ENCODE assay signal across 24 cellular contexts in the genomic region with DNA sequence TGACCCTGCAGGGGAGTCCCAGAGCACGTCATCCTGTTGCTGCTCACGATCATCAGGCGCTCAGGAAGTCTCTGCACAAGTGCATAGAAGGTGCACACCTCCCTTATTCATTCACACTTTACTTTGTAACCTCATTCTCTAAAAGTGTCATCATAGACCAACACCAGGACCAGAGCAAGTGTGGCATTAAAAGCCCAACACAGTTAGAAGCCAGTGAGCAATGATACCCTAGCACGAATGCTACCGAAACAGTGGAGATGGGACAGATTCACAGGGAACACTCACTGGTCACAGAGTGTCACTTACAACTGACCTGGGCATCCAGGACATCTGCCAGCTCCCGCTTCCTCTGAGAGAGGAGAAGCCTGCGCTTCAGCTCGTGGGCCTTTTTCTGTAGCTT. TPM values are rescaled to one million over a fixed set of nuclear protein-coding genes. Genes with fewer than 3 reads are reported as not detected.
DNase-seq lines count a peak whose midpoint lies in the region; ATAC-seq and TF ChIP-seq lines count a peak whose summit lies in the region.
"Had no signal": no experiment of that assay in that cellular context is flagged by ENCODE, and none has a peak within 500 bp of the region (broad histone marks: within the 10 kb centered on the region; RNA-seq: fewer than 3 reads in every experiment).

No MANE protein-coding gene starts in this region.

- no peak for TF ChIP-seq CTCF in MCF 10A (IDR thresholded peaks at IDR 0.05; ENCODE audit: unreplicated experiment)
- TF ChIP-seq CTCF in breast epithelium (IDR thresholded peaks at IDR 0.05) = no peak

- no TSS peak for BruUV-seq in MCF 10A (replicated peaks; lab: Mats Ljungman, UMichigan)

- DNase-seq in MCF 10A (ENCODE audit: unreplicated experiment) (no peak), breast epithelium (ENCODE audit: low spot score in 2 of 2) (no peak), SW 1271 (lab: John Stamatoyannopoulos, UW) (peak; percentile 22 to 28), fibroblast of peridontal ligament (ENCODE audit: extremely low read depth) (peak; percentile 49), SHP77 (lab: John Stamatoyannopoulos, UW) (no peak)
- no peak for DNase-seq in stimulated activated effector memory CD8-positive, alpha-beta T cell treated with anti-CD3 and anti-CD28 coated beads, Interleukin-12 subunit alpha, Interleukin-12 subunit beta, amount 100 ng/mL, for 72 hours (ENCODE audit: low spot score in 2 of 2)
- no peak for DNase-seq in activated naive CD4-positive, alpha-beta T cell (lab: John Stamatoyannopoulos, UW)
- DNase-seq in activated T-cell treated with anti-CD3 and anti-CD28 coated beads, Interleukin-2, amount 50 U/mL, for 24 hours = no peak
- DNase-seq: activated T-cell treated with anti-CD3 and anti-CD28 coated beads, Interleukin-2, amount 50 U/mL, for 4 hours; DMS153; effector CD8-positive, alpha-beta T cell; left cardiac atrium; naive thymus-derived CD8-positive, alpha-beta T cell; NCI-H2029 treated with DMSO at 0.1 percent for 48 hours; NCI-H510A treated with DMSO at 0.1 percent for 48 hours; spleen; stimulated activated CD4-positive, alpha-beta T cell treated with anti-CD3 and anti-CD28 coated beads, Interleukin-4, amount 100 ng/mL, for 1 hour; stimulated activated naive CD8-positive, alpha-beta T cell treated with anti-CD3 and anti-CD28 coated beads, Interleukin-15, Interleukin-2, amounts not matched to agents 100 U/mL and 50 U/mL, for 24 hours; T1000 had no signal

- H3K36me3 ChIP-seq in breast epithelium = peaks cover 13% of the 10 kb centered on the region

- CTCF ChIA-PET in MCF 10A (lab: Yijun Ruan, JAX) = no interaction called here

- TF ChIP-seq POLR2A in breast epithelium (IDR thresholded peaks at IDR 0.05) = no peak

- H3K4me1 Mint-ChIP-seq in MCF 10A (ENCODE audit: insufficient read depth, unreplicated experiment) = no peaks in the 10 kb centered on the region
- H3K4me1 Mint-ChIP-seq in stimulated activated effector memory CD8-positive, alpha-beta T cell treated with anti-CD3 and anti-CD28 coated beads, Interleukin-12 subunit alpha, Interleukin-12 subunit beta, amount 100 ng/mL, for 72 hours = no peaks in the 10 kb centered on the region
- H3K4me1 Mint-ChIP-seq in activated T-cell treated with anti-CD3 and anti-CD28 coated beads, Interleukin-2, amount 50 U/mL, for 24 hours (ENCODE audit: low read depth) = peaks cover 1% of the 10 kb centered on the region

- no peaks in the 10 kb centered on the region for H3K27me3 Mint-ChIP-seq in MCF 10A (ENCODE audit: insufficient read depth, unreplicated experiment)
- no peaks in the 10 kb centered on the region for H3K27me3 Mint-ChIP-seq in activated T-cell treated with anti-CD3 and anti-CD28 coated beads, Interleukin-2, amount 50 U/mL, for 24 hours
- H3K27me3 Mint-ChIP-seq: activated naive CD4-positive, alpha-beta T cell treated with anti-CD3 and anti-CD28 coated beads, Interleukin-2, amount 50 U/mL, for 24 hours; naive thymus-derived CD8-positive, alpha-beta T cell had no signal

- intact Hi-C loops in MCF 10A (cut with micrococcal nuclease) = no loop called here
- intact Hi-C loops in breast epithelium (cut with DNase I; ENCODE audit: low total_unique reads) = no loop called here

- H3K27ac ChIP-seq in breast epithelium = no peak overlapping the region
- H3K27ac ChIP-seq: KMS-11, spleen had no signal

- peak overlapping the region; percentile 23 for H3K27ac Mint-ChIP-seq in MCF 10A (ENCODE audit: low read depth, unreplicated experiment)
- peak overlapping the region; percentile 6 for H3K27ac Mint-ChIP-seq in stimulated activated effector memory CD8-positive, alpha-beta T cell treated with anti-CD3 and anti-CD28 coated beads, Interleukin-12 subunit alpha, Interleukin-12 subunit beta, amount 100 ng/mL, for 72 hours
- no peak overlapping the region for H3K27ac Mint-ChIP-seq in activated T-cell treated with anti-CD3 and anti-CD28 coated beads, Interleukin-2, amount 50 U/mL, for 24 hours
- H3K27ac Mint-ChIP-seq: activated naive CD4-positive, alpha-beta T cell treated with anti-CD3 and anti-CD28 coated beads, Interleukin-2, amount 50 U/mL, for 24 hours; CD14-positive monocyte had no signal

- no peak overlapping the region for H3K4me3 ChIP-seq in breast epithelium
- H3K4me3 ChIP-seq: spleen had no signal

- peaks cover 16% of the 10 kb centered on the region for H3K36me3 Mint-ChIP-seq in MCF 10A (ENCODE audit: insufficient read depth, unreplicated experiment)
- H3K36me3 Mint-ChIP-seq in stimulated activated effector memory CD8-positive, alpha-beta T cell treated with anti-CD3 and anti-CD28 coated beads, Interleukin-12 subunit alpha, Interleukin-12 subunit beta, amount 100 ng/mL, for 72 hours = peaks cover 83% of the 10 kb centered on the region
- H3K36me3 Mint-ChIP-seq in activated T-cell treated with anti-CD3 and anti-CD28 coated beads, Interleukin-2, amount 50 U/mL, for 24 hours (ENCODE audit: low read depth) = peaks cover 91% of the 10 kb centered on the region

- H3K4me1 ChIP-seq in breast epithelium = no peaks in the 10 kb centered on the region
- H3K4me1 ChIP-seq: spleen had no signal

- H3K9me3 ChIP-seq in breast epithelium = peaks cover 19 to 22% of the 10 kb centered on the region in 2 donors

- POLR2A ChIA-PET in MCF 10A (lab: Yijun Ruan, JAX) = no interaction called here

- H3K27me3 ChIP-seq in breast epithelium = no peaks in the 10 kb centered on the region
- H3K27me3 ChIP-seq: spleen had no signal

- no peaks in the 10 kb centered on the region for H3K9me3 Mint-ChIP-seq in MCF 10A (ENCODE audit: unreplicated experiment)
- no peaks in the 10 kb centered on the region for H3K9me3 Mint-ChIP-seq in stimulated activated effector memory CD8-positive, alpha-beta T cell treated with anti-CD3 and anti-CD28 coated beads, Interleukin-12 subunit alpha, Interleukin-12 subunit beta, amount 100 ng/mL, for 72 hours
- no peaks in the 10 kb centered on the region for H3K9me3 Mint-ChIP-seq in activated T-cell treated with anti-CD3 and anti-CD28 coated beads, Interleukin-2, amount 50 U/mL, for 24 hours
- H3K9me3 Mint-ChIP-seq: activated naive CD4-positive, alpha-beta T cell treated with anti-CD3 and anti-CD28 coated beads, Interleukin-2, amount 50 U/mL, for 24 hours; activated T-cell treated with anti-CD3 and anti-CD28 coated beads, Interleukin-2, amount 50 U/mL, for 4 hours had no signal

- no peak overlapping the region for H3K4me3 Mint-ChIP-seq in MCF 10A (ENCODE audit: unreplicated experiment)
- H3K4me3 Mint-ChIP-seq in stimulated activated effector memory CD8-positive, alpha-beta T cell treated with anti-CD3 and anti-CD28 coated beads, Interleukin-12 subunit alpha, Interleukin-12 subunit beta, amount 100 ng/mL, for 72 hours = no peak overlapping the region
- H3K4me3 Mint-ChIP-seq in activated T-cell treated with anti-CD3 and anti-CD28 coated beads, Interleukin-2, amount 50 U/mL, for 24 hours = no peak overlapping the region
- H3K4me3 Mint-ChIP-seq: activated naive CD4-positive, alpha-beta T cell treated with anti-CD3 and anti-CD28 coated beads, Interleukin-2, amount 50 U/mL, for 24 hours; activated T-cell treated with anti-CD3 and anti-CD28 coated beads, Interleukin-2, amount 50 U/mL, for 4 hours; CD14-positive monocyte; naive thymus-derived CD8-positive, alpha-beta T cell had no signal

- ATAC-seq in stimulated activated effector memory CD8-positive, alpha-beta T cell treated with anti-CD3 and anti-CD28 coated beads, Interleukin-12 subunit alpha, Interleukin-12 subunit beta, amount 100 ng/mL, for 72 hours = no peak
- ATAC-seq: activated T-cell treated with anti-CD3 and anti-CD28 coated beads, Interleukin-2, amount 50 U/mL, for 4 hours; esophagus mucosa; left cardiac atrium; naive thymus-derived CD8-positive, alpha-beta T cell; stimulated activated naive CD8-positive, alpha-beta T cell treated with anti-CD3 and anti-CD28 coated beads, Interleukin-15, Interleukin-2, amounts not matched to agents 100 U/mL and 50 U/mL, for 24 hours had no signal

RNA-seq across cellular contexts. Expression of a gene that starts 17.0 kb away (rescaled TPM):
- total RNA-seq in MCF 10A (2022) (6.6 and 8.4 TPM in 2 replicates), breast epithelium (1 to 10 TPM; 5.6 to 6.7 (median 5.8) TPM)

RNA-seq across cellular contexts. Expression of a gene that starts 17.3 kb away (rescaled TPM):
- 43.5 and 49.5 TPM in 2 replicates for total RNA-seq in MCF 10A (2022)
- 10 to 100 TPM; 76.0 to 79.5 (median 77.4) TPM for total RNA-seq in breast epithelium

RNA-seq across cellular contexts. Expression of a gene that starts 31.6 kb away (rescaled TPM):
- total RNA-seq in MCF 10A (2022) = 1.3 and 2.3 TPM in 2 replicates
- total RNA-seq in breast epithelium = 10 to 100 TPM in 2 of 3 donors, 1 to 10 TPM in 1; 9.5 to 24.0 (median 20.2) TPM
- total RNA-seq: HT-29 had no signal

Comparison
In these comparisons a context has a peak if more than half of its experiments do, and no peak if none do; other contexts are left out.
1. DNase-seq: peak in SW 1271 (2 of 2) and fibroblast of peridontal ligament (single experiment); none in MCF 10A (single experiment), breast epithelium (0 of 2), stimulated activated effector memory CD8-positive, alpha-beta T cell treated with anti-CD3 and anti-CD28 coated beads, Interleukin-12 subunit alpha, Interleukin-12 subunit beta, amount 100 ng/mL, for 72 hours (0 of 2), SHP77 (0 of 2), activated naive CD4-positive, alpha-beta T cell (0 of 4) and activated T-cell treated with anti-CD3 and anti-CD28 coated beads, Interleukin-2, amount 50 U/mL, for 24 hours (single experiment).